8 cellular contexts compared by ENCODE assay signal in genomic region chr20:62303327-62304226, GRCh38. TPM values are rescaled to one million over a fixed set of nuclear protein-coding genes. Genes with fewer than 3 reads are reported as not detected.
DNase-seq lines count a peak whose midpoint lies in the region; ATAC-seq and TF ChIP-seq lines count a peak whose summit lies in the region.

No MANE protein-coding gene starts in this region.

- peak overlapping the region; percentile 86 for H3K4me3 Mint-ChIP-seq in chondrocyte (ENCODE audit: unreplicated experiment)
- H3K4me3 Mint-ChIP-seq in type B pancreatic cell: peak overlapping the region; percentile 96

- intact Hi-C loops in OCI-LY7 (cut with micrococcal nuclease; ENCODE audit: unreplicated experiment): loop anchor here (2.0 kb wide), 1 partner anchor 103 kb away; the partner anchor contains the start of gene CABLES2
- intact Hi-C loops in lower lobe of right lung (cut with DNase I): loop anchor here (10.0 kb wide), 1 partner anchor 81 kb away; the partner anchor contains the start of gene RPS21

- H3K27me3 Mint-ChIP-seq in chondrocyte (ENCODE audit: low read depth): no peaks in the 10 kb centered on the region
- H3K27me3 Mint-ChIP-seq in type B pancreatic cell: no peaks in the 10 kb centered on the region

- H3K27me3 ChIP-seq in BJ (ENCODE audit: control insufficient read depth, insufficient read depth, low read length) (no peaks in the 10 kb centered on the region), lower lobe of right lung (ENCODE audit: low read depth) (no peaks in the 10 kb centered on the region)

- peak overlapping the region; percentile 92 for H3K4me3 ChIP-seq in BJ (ENCODE audit: low read depth, low read length)
- peak overlapping the region; percentile 100 for H3K4me3 ChIP-seq in OCI-LY7 (ENCODE audit: low read depth, low read length, poor library complexity, severe bottlenecking)
- peak overlapping the region; percentile 77 for H3K4me3 ChIP-seq in lower lobe of right lung

- H3K27ac Mint-ChIP-seq in chondrocyte (ENCODE audit: unreplicated experiment) (peak overlapping the region; percentile 92), type B pancreatic cell (peak overlapping the region; percentile 98)

- peak overlapping the region; percentile 82 for H3K4me2 ChIP-seq in OCI-LY7 (ENCODE audit: low read length)

- no peaks in the 10 kb centered on the region for H3K9me2 ChIP-seq in OCI-LY7 (ENCODE audit: insufficient read depth, low read length)

- H3K9me3 ChIP-seq in OCI-LY7 (ENCODE audit: low read length): no peaks in the 10 kb centered on the region
- no peaks in the 10 kb centered on the region for H3K9me3 ChIP-seq in lower lobe of right lung

- H3K9me3 Mint-ChIP-seq in chondrocyte (ENCODE audit: low read depth): no peaks in the 10 kb centered on the region
- no peaks in the 10 kb centered on the region for H3K9me3 Mint-ChIP-seq in type B pancreatic cell

- POLR2A ChIA-PET in BJ (lab: Charles Lee) (no interaction called here), OCI-LY7 (lab: Charles Lee) (no interaction called here)

- H3K36me3 Mint-ChIP-seq in chondrocyte (ENCODE audit: low read depth) (peaks cover 7% of the 10 kb centered on the region), type B pancreatic cell (peaks cover 3% of the 10 kb centered on the region)

- ATAC-seq in GM21360 (IDR thresholded peaks at IDR 0.05; ENCODE audit: unreplicated experiment) (peak; percentile 3), lower lobe of right lung (peak; percentile 1 to 3)

- H3K36me3 ChIP-seq in BJ (ENCODE audit: control insufficient read depth, insufficient read depth, low read length) (peaks cover 29% of the 10 kb centered on the region), OCI-LY7 (ENCODE audit: insufficient read depth, low read length) (peaks cover 54% of the 10 kb centered on the region), lower lobe of right lung (peaks cover 49% of the 10 kb centered on the region)

- H3K4me1 Mint-ChIP-seq in chondrocyte (ENCODE audit: low read depth) (peaks cover 32% of the 10 kb centered on the region), type B pancreatic cell (ENCODE audit: unreplicated experiment) (no peaks in the 10 kb centered on the region)

- H4K20me1 ChIP-seq in OCI-LY7 (ENCODE audit: insufficient read depth, low read length): peaks cover 16% of the 10 kb centered on the region; the same call in 1 of the 2 replicates

- H3K79me2 ChIP-seq in OCI-LY7 (ENCODE audit: insufficient read depth, low read depth, low read length): peaks cover 32% of the 10 kb centered on the region

- no TSS peak for BruUV-seq in OCI-LY7 (replicated peaks; lab: Mats Ljungman, UMichigan)

- no peak for DNase-seq in BJ (ENCODE audit: low read depth)
- DNase-seq in OCI-LY7 (ENCODE audit: low spot score): peak; percentile 34
- DNase-seq in chondrocyte (ENCODE audit: low spot score): no peak
- no peak for DNase-seq in lower lobe of right lung
- DNase-seq in type B pancreatic cell (ENCODE audit: extremely low spot score, unreplicated experiment): no peak
- no peak for DNase-seq in activated effector memory CD4-positive, alpha-beta T cell treated with anti-CD3 and anti-CD28 coated beads, Interleukin-2, amount 50 U/mL, for 16 hours
- DNase-seq in amniotic stem cell (lab: John Stamatoyannopoulos, UW): no peak

- CTCF ChIA-PET in BJ (lab: Yijun Ruan, JAX) (interaction anchor here (0.7 to 6.9 kb wide), 5 partner anchors 14 to 83 kb away, joined by 3 to 55 read pairs (median 4); partner anchors contain the start of genes LAMA5 and RPS21), OCI-LY7 (lab: Charles Lee; ENCODE audit: unreplicated experiment) (no interaction called here)

- TF ChIP-seq CTCF in BJ (IDR thresholded peaks at IDR 0.05; ENCODE audit: insufficient read depth, low read depth, low read length): no peak
- no peak for TF ChIP-seq CTCF in OCI-LY7 (conservative IDR thresholded peaks at IDR 0.05; ENCODE audit: low read length)
- no peak for TF ChIP-seq CTCF in chondrocyte (IDR thresholded peaks at IDR 0.05)
- no peak for TF ChIP-seq CTCF in lower lobe of right lung (IDR thresholded peaks at IDR 0.05)
- no peak for TF ChIP-seq CTCF in type B pancreatic cell (conservative IDR thresholded peaks at IDR 0.05)

- H3K4me1 ChIP-seq in OCI-LY7 (ENCODE audit: insufficient read depth, low read length, poor library complexity, severe bottlenecking) (peaks cover 27% of the 10 kb centered on the region), lower lobe of right lung (peaks cover 23% of the 10 kb centered on the region)

- H3K27ac ChIP-seq in OCI-LY7 (ENCODE audit: low read depth, low read length, poor library complexity, severe bottlenecking) (peak overlapping the region; percentile 8), lower lobe of right lung (peak overlapping the region; percentile 97)

- H2AFZ ChIP-seq in OCI-LY7 (ENCODE audit: low read length): no peak overlapping the region

RNA-seq across cellular contexts. Expression of gene ADRM1, which starts 0.8 kb away (rescaled TPM):
- 81.5 and 115 TPM in 2 replicates for polyA plus RNA-seq in BJ (2011; rRNA removed)
- polyA minus RNA-seq in BJ (2011; rRNA and poly(A)+ RNA removed): 29.3 and 41.0 TPM in 2 replicates
- total RNA-seq in OCI-LY7 (2014; rRNA removed; shearing (Covaris generic)): 123 and 128 TPM in 2 replicates
- total RNA-seq in OCI-LY7 (2022) (70.7 and 87.0 TPM in 2 replicates), chondrocyte (83.0 to 94.7 TPM (median 87.2 TPM) in 3 replicates), lower lobe of right lung (63.9 TPM), type B pancreatic cell (ENCODE audit: low replicate concordance) (67.2 and 71.5 TPM in 2 replicates)
